2 cellular contexts compared by ENCODE assay signal in genomic region chr5:146722361-146722779, GRCh38.
A peak's percentile ranks its signal among the peaks of the same experiment; 100 is the strongest.
TF ChIP-seq lines count a peak whose summit lies in the region.

No MANE protein-coding gene starts in this region.

TF ChIP-seq in SK-N-SH, 30 proteins besides CTCF, POLR2A, EP300 and RAD21:
- TF ChIP-seq PBX3 (IDR thresholded peaks at IDR 0.05) (0 out of 2 replicates have a peak, but pooled peaks have one; percentile 23), NFIC (IDR thresholded peaks at IDR 0.05; ENCODE audit: borderline replicate concordance) (no peak)

TF ChIP-seq in SK-N-SH treated with all-trans-retinoic acid at 6 μM for 48 hours, 23 proteins besides CTCF, POLR2A, EP300 and RAD21 (continued from another document):
- TF ChIP-seq PATZ1 (CRISPR knock-in tag; IDR thresholded peaks at IDR 0.05; ENCODE audit: borderline replicate concordance) = no peak
